8 cellular contexts compared by ENCODE assay signal in the genomic region with DNA sequence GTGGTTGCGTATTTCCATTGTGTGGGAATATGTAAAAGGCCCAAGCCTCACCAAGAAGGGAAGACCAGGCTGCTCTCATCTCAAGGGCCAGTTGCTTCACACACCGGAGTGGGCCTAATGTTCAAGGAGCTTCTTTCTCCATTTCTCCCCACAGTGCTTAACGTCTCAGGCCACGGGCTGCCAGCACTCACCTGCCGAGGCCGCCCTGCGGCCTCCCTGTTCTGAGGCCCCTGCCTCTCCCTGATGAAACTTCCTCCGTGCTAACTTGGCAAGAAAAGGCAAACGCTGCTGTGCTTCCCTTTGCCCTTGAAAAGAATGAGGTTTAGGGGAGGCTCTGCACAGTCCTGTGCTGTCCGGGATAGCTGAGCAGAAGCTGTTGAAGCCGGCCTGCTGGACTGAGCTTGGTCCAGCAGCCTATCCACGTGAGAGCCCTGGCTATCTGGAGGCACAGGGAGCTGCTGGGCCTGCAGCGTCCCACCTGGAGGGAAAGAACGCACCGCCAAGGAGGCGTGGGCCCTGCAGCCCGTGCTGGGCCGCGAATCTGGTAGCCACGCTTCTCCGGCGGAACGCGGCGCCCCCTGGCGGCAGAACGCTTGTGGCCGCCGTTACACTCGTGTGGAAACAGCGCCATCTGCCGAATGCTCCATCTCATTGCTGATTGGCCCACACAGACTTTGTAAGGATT.
DNase-seq lines count a peak whose midpoint lies in the region; ATAC-seq and TF ChIP-seq lines count a peak whose summit lies in the region.

No MANE protein-coding gene starts in this region.

- peaks cover 3% of the 10 kb centered on the region for H3K4me1 ChIP-seq in right cardiac atrium (ENCODE audit: control insufficient read depth, insufficient read depth, low read length)

- H3K27ac ChIP-seq in right cardiac atrium (ENCODE audit: low read length) = no peak overlapping the region

- H3K27me3 ChIP-seq in right cardiac atrium (ENCODE audit: control insufficient read depth, insufficient read depth) = no peaks in the 10 kb centered on the region

- DNase-seq in ELF-1 (ENCODE audit: low read depth, low spot score) = peak; percentile 95
- DNase-seq in HFF-Myc (ENCODE audit: extremely low read depth, low read depth) = peak; percentile 65
- peak; percentile 5 for DNase-seq in NCI-H1436 treated with DMSO at 0.1 percent for 48 hours (lab: John Stamatoyannopoulos, UW)
- peak; percentile 69 to 81 (median 79) for DNase-seq in T-helper 2 cell
- DNase-seq in amniotic epithelial cell (ENCODE audit: low read depth) = peak; percentile 63
- peak; percentile 84 to 94 (median 93) for DNase-seq in right cardiac atrium
- DNase-seq in sciatic nerve (ENCODE audit: low spot score) = peak; percentile 92

- ATAC-seq in right cardiac atrium (peak; percentile 77 to 87), sciatic nerve (peak; percentile 86), GM18867 (IDR thresholded peaks at IDR 0.05; ENCODE audit: unreplicated experiment) (no peak)

- H3K9me3 ChIP-seq in right cardiac atrium (ENCODE audit: control insufficient read depth, low read length) = no peaks in the 10 kb centered on the region

- H3K4me3 ChIP-seq in HFF-Myc (replicated peaks; ENCODE audit: low read depth, low read length) = no peak overlapping the region
- no peak overlapping the region for H3K4me3 ChIP-seq in right cardiac atrium (ENCODE audit: low read length)

- intact Hi-C loops in right cardiac atrium (cut with DNase I) (loop anchor here in 3 of 4 donors (2.0 to 5.0 kb wide), 2 partner anchors 95 to 97 kb away; no protein-coding TSS in a partner anchor), sciatic nerve (cut with DNase I) (loop anchor here (5.0 kb wide), 1 partner anchor 100 kb away; no protein-coding TSS in a partner anchor)

- WGBS in right cardiac atrium = 25% methylated on average over 32 of the region's 32 CpGs

- TF ChIP-seq CTCF in HFF-Myc (IDR thresholded peaks at IDR 0.05; ENCODE audit: low read depth, low read length, missing control alignments) = peak; percentile 98

Comparison
In these comparisons a context has a peak if more than half of its experiments do, and no peak if none do; other contexts are left out.
1. DNase-seq: peak in every context shown above with its lines; median percentile 95 in ELF-1; 93 in right cardiac atrium; 92 in sciatic nerve; 79 in T-helper 2 cell; 65 in HFF-Myc; 63 in amniotic epithelial cell; 5 in NCI-H1436 treated with DMSO at 0.1 percent for 48 hours.